Comparison of ENCODE assay signal across 1 cellular context in the genomic region with DNA sequence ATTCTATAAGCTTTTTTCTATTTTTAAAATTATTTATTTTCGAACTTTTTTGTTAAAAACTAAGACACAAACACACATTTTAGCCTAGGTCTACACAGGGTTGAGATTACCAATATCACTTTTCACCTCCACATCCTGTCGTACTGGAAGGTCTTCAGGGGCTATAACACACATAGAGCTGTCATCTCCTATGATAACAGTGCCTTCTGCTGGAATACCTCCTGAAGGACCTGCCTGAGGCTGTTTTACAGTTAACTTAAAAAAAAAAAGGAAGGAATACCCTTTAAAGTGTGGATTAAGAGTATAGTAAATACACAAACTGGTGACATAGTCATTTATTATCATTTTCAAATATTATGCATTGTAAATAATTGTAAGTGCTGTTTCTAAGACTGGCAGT.
TF ChIP-seq lines count a peak whose summit lies in the region.

No MANE protein-coding gene starts in this region.

TF ChIP-seq in IMR-90, 13 proteins besides CTCF, POLR2A, EP300 and RAD21:
- no peak for TF ChIP-seq MAZ (IDR thresholded peaks at IDR 0.05; ENCODE audit: borderline replicate concordance, low read depth, low read length)
- no peak for TF ChIP-seq CEBPB (IDR thresholded peaks at IDR 0.05; ENCODE audit: low read depth, low read length)
- no peak for TF ChIP-seq MAFK (IDR thresholded peaks at IDR 0.05; ENCODE audit: low read depth, low read length)
- TF ChIP-seq NFE2L2 (IDR thresholded peaks at IDR 0.05; ENCODE audit: low read depth, low read length): no peak
- TF ChIP-seq SMC3 (IDR thresholded peaks at IDR 0.05; ENCODE audit: low read depth, low read length): no peak
- TF ChIP-seq RCOR1 (IDR thresholded peaks at IDR 0.05; ENCODE audit: insufficient replicate concordance, low read length): no peak
- TF ChIP-seq, protein P1, sequence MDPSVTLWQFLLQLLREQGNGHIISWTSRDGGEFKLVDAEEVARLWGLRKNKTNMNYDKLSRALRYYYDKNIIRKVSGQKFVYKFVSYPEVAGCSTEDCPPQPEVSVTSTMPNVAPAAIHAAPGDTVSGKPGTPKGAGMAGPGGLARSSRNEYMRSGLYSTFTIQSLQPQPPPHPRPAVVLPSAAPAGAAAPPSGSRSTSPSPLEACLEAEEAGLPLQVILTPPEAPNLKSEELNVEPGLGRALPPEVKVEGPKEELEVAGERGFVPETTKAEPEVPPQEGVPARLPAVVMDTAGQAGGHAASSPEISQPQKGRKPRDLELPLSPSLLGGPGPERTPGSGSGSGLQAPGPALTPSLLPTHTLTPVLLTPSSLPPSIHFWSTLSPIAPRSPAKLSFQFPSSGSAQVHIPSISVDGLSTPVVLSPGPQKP (IDR thresholded peaks at IDR 0.05; ENCODE audit: borderline replicate concordance, low read depth, low read length): no peak
